In the genomic region with DNA sequence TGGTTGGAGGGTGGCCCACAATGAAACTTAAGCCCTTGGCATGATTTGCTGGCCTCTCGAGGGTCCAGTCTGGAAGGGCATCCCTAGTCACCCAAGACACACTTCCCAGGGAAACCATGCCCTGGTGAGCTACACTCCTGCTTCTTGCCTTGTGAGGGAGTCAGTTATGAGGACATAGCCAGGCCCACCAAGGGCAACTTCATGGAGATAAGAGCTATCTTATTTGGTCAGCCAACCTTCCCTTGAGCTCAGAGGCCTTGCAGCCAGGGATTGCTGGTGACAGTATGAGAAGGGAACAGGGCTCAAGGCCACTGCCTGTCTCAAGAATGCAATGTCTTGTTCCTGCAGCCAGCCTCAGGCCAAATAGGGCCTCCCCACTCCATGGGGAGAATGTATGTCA, we compare ENCODE assay signal across 1 cellular context.
TF ChIP-seq lines count a peak whose summit lies in the region.

No MANE protein-coding gene starts in this region.

TF ChIP-seq in K562, 482 proteins besides CTCF, POLR2A, EP300 and RAD21 (continued from another document and continues in another):
- 0 out of 2 replicates have a peak, but pooled peaks have one; percentile 34 for TF ChIP-seq CHAMP1 (IDR thresholded peaks at IDR 0.05)
- TF ChIP-seq FOXA1 (IDR thresholded peaks at IDR 0.05; ENCODE audit: borderline replicate concordance) = peak; percentile 92
- peak in 1 of 2 experiments; percentile 62; a peak in 1 of 4 replicates for TF ChIP-seq TEAD1 (CRISPR knock-in tag; IDR thresholded peaks at IDR 0.05)
- no peak for TF ChIP-seq NCOA6 (IDR thresholded peaks at IDR 0.05)
- no peak for TF ChIP-seq NFYB (IDR thresholded peaks at IDR 0.05; ENCODE audit: extremely low read depth, insufficient read length)
- TF ChIP-seq CREM (IDR thresholded peaks at IDR 0.05; ENCODE audit: low read depth) = peak; percentile 64
- TF ChIP-seq KLF16 (IDR thresholded peaks at IDR 0.05) = peak; percentile 65; the same call in 1 of the 2 replicates
- 0 out of 4 replicates have a peak, but pooled peaks of 1 of the 2 experiments have one; percentile 51 for TF ChIP-seq HDAC1 (IDR thresholded peaks at IDR 0.05)
- peak; percentile 63; the same call in 1 of the 2 replicates for TF ChIP-seq LEF1 (IDR thresholded peaks at IDR 0.05)
- no peak for TF ChIP-seq KDM1A (IDR thresholded peaks at IDR 0.05)
- TF ChIP-seq ZNF239 (CRISPR knock-in tag; IDR thresholded peaks at IDR 0.05) = no peak
- peak; percentile 18; the same call in 1 of the 2 replicates for TF ChIP-seq NCOA1 (IDR thresholded peaks at IDR 0.05; ENCODE audit: low read depth)
- TF ChIP-seq, protein P1, sequence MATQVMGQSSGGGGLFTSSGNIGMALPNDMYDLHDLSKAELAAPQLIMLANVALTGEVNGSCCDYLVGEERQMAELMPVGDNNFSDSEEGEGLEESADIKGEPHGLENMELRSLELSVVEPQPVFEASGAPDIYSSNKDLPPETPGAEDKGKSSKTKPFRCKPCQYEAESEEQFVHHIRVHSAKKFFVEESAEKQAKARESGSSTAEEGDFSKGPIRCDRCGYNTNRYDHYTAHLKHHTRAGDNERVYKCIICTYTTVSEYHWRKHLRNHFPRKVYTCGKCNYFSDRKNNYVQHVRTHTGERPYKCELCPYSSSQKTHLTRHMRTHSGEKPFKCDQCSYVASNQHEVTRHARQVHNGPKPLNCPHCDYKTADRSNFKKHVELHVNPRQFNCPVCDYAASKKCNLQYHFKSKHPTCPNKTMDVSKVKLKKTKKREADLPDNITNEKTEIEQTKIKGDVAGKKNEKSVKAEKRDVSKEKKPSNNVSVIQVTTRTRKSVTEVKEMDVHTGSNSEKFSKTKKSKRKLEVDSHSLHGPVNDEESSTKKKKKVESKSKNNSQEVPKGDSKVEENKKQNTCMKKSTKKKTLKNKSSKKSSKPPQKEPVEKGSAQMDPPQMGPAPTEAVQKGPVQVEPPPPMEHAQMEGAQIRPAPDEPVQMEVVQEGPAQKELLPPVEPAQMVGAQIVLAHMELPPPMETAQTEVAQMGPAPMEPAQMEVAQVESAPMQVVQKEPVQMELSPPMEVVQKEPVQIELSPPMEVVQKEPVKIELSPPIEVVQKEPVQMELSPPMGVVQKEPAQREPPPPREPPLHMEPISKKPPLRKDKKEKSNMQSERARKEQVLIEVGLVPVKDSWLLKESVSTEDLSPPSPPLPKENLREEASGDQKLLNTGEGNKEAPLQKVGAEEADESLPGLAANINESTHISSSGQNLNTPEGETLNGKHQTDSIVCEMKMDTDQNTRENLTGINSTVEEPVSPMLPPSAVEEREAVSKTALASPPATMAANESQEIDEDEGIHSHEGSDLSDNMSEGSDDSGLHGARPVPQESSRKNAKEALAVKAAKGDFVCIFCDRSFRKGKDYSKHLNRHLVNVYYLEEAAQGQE (CRISPR knock-in tag; IDR thresholded peaks at IDR 0.05; ENCODE audit: low read depth) = 0 out of 2 replicates have a peak, but pooled peaks have one; percentile 66
- TF ChIP-seq SRSF7 (optimal IDR thresholded peaks at IDR 0.05; ENCODE audit: low read depth, low read length) = no peak
- peak in 1 of 2 experiments; percentile 78; a peak in 2 of 4 replicates for TF ChIP-seq ZMIZ1 (IDR thresholded peaks at IDR 0.05; ENCODE audit: low read depth in 2 of 2, low read length in 2 of 2)
- 0 out of 2 replicates have a peak, but pooled peaks have one; percentile 22 for TF ChIP-seq KLF1 (tag; IDR thresholded peaks at IDR 0.05)
- TF ChIP-seq GATA2 (CRISPR knock-in tag; IDR thresholded peaks at IDR 0.05) = peak; percentile 81; the same call in 1 of the 2 replicates
- no peak for TF ChIP-seq ZNF197 (CRISPR knock-in tag; IDR thresholded peaks at IDR 0.05; ENCODE audit: low read depth)
- TF ChIP-seq ZBTB34 (CRISPR knock-in tag; IDR thresholded peaks at IDR 0.05) = no peak
- peak; percentile 50; the same call in 1 of the 2 replicates for TF ChIP-seq ERF (CRISPR knock-in tag; IDR thresholded peaks at IDR 0.05)
- TF ChIP-seq XRCC5 (IDR thresholded peaks at IDR 0.05; ENCODE audit: low read depth, low read length) = no peak
- peak; percentile 55; the same call in 1 of the 2 replicates for TF ChIP-seq SMAD4 (CRISPR knock-in tag; conservative IDR thresholded peaks at IDR 0.05)
- peak; percentile 97 for TF ChIP-seq TCF3 (CRISPR knock-in tag; IDR thresholded peaks at IDR 0.05)
- no peak for TF ChIP-seq ZNF133 (CRISPR knock-in tag; IDR thresholded peaks at IDR 0.05)
- TF ChIP-seq CEBPB (tag; IDR thresholded peaks at IDR 0.05) = peak; percentile 65
- no peak for TF ChIP-seq ZBTB12 (CRISPR knock-in tag; IDR thresholded peaks at IDR 0.05)
- no peak for TF ChIP-seq ZNF134 (CRISPR knock-in tag; conservative IDR thresholded peaks at IDR 0.05)
- peak; percentile 84 for TF ChIP-seq MTA2 (IDR thresholded peaks at IDR 0.05; ENCODE audit: low read depth)
- TF ChIP-seq PRPF4 (IDR thresholded peaks at IDR 0.05; ENCODE audit: insufficient read depth, low read depth, low read length, poor library complexity, severe bottlenecking) = no peak
- TF ChIP-seq, protein P2, sequence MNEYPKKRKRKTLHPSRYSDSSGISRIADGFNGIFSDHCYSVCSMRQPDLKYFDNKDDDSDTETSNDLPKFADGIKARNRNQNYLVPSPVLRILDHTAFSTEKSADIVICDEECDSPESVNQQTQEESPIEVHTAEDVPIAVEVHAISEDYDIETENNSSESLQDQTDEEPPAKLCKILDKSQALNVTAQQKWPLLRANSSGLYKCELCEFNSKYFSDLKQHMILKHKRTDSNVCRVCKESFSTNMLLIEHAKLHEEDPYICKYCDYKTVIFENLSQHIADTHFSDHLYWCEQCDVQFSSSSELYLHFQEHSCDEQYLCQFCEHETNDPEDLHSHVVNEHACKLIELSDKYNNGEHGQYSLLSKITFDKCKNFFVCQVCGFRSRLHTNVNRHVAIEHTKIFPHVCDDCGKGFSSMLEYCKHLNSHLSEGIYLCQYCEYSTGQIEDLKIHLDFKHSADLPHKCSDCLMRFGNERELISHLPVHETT (CRISPR knock-in tag; conservative IDR thresholded peaks at IDR 0.05 in 1 of 2, IDR thresholded peaks at IDR 0.05 in 1 of 2) = no peak
- 0 out of 6 replicates have a peak, but pooled peaks of 1 of the 3 experiments have one; percentile 61 for TF ChIP-seq ZBTB11 (CRISPR knock-in tag; IDR thresholded peaks at IDR 0.05)
- peak; percentile 55; the same call in 1 of the 2 replicates for TF ChIP-seq ZNF766 (CRISPR knock-in tag; conservative IDR thresholded peaks at IDR 0.05)
- peak; percentile 57; the same call in 1 of the 2 replicates for TF ChIP-seq MIER1 (IDR thresholded peaks at IDR 0.05; ENCODE audit: low read depth)
- peak; percentile 95 for TF ChIP-seq DPF2 (IDR thresholded peaks at IDR 0.05)
- TF ChIP-seq BRCA1 (IDR thresholded peaks at IDR 0.05) = no peak
- TF ChIP-seq BRCA1 (CRISPR knock-in tag; IDR thresholded peaks at IDR 0.05) = no peak
- TF ChIP-seq ZNF263 (CRISPR knock-in tag; IDR thresholded peaks at IDR 0.05; ENCODE audit: borderline replicate concordance) = no peak
- peak; percentile 97 to 99 for TF ChIP-seq FOXA3 (CRISPR knock-in tag; conservative IDR thresholded peaks at IDR 0.05 in 1 of 2, IDR thresholded peaks at IDR 0.05 in 1 of 2)
- TF ChIP-seq JUND (IDR thresholded peaks at IDR 0.05; ENCODE audit: borderline replicate concordance, low read depth, low read length) = peak; percentile 49; the same call in 1 of the 2 replicates
- TF ChIP-seq JUND (tag; IDR thresholded peaks at IDR 0.05; ENCODE audit: borderline replicate concordance, low read depth, low read length) = peak; percentile 33; the same call in 1 of the 3 replicates
- no peak for TF ChIP-seq ZBTB17 (CRISPR knock-in tag; IDR thresholded peaks at IDR 0.05)
- TF ChIP-seq SMARCA4 (IDR thresholded peaks at IDR 0.05) = peak; percentile 94
- TF ChIP-seq MYNN (IDR thresholded peaks at IDR 0.05) = peak; percentile 59; the same call in 1 of the 2 replicates
- no peak for TF ChIP-seq MYNN (CRISPR knock-in tag; IDR thresholded peaks at IDR 0.05)
- peak; percentile 72; the same call in 1 of the 2 replicates for TF ChIP-seq SMAD3 (CRISPR knock-in tag; conservative IDR thresholded peaks at IDR 0.05)
- TF ChIP-seq CBFA2T3 (IDR thresholded peaks at IDR 0.05) = peak; percentile 93
- TF ChIP-seq ATF7 (IDR thresholded peaks at IDR 0.05) = peak; percentile 42; the same call in 1 of the 2 replicates
- peak in 1 of 2 experiments; percentile 67; a peak in 2 of 4 replicates for TF ChIP-seq RCOR1 (IDR thresholded peaks at IDR 0.05; ENCODE audit: borderline replicate concordance in 1 of 2, low read depth in 2 of 2, low read length in 2 of 2)
- TF ChIP-seq ZFX (CRISPR knock-in tag; IDR thresholded peaks at IDR 0.05) = no peak
